Comparison of ENCODE assay signal across 18 cellular contexts in the genomic region with DNA sequence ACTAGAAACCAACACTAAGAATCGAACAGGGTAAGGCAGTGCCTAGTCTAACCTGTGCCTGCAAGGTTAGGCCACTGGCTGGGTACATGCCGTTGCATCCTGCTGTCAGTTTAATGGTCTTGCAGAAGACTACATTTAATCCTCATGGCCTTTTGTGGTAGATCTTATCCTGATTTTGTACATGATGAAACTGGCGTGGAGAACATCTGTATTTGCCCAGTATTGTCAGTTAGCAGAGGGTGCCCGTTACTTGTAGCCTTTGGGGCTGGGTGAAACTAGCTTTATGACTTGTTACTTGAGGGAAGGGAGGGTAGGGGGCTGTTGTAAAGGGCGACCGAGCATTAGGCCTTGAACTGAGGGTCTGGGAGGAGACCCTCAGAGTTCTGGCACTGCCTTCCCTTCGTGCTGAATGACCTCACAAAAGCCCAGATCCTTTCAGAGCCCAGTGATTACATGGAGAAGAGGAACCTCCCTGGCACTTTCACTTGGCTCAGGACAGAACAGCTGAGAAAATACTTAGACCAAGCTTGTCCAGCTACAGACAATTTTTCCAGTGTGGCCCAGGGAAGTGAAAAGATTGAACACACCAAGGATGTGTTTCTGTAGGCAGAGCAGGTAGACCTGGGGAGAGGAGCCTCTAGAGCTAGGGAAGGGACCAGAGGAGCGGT. TPM values are rescaled to one million over a fixed set of nuclear protein-coding genes. Genes with fewer than 3 reads are reported as not detected.
A peak's percentile ranks its signal among the peaks of the same experiment; 100 is the strongest.
DNase-seq lines count a peak whose midpoint lies in the region; ATAC-seq and TF ChIP-seq lines count a peak whose summit lies in the region.
"Had no signal": no experiment of that assay in that cellular context is flagged by ENCODE, and none has a peak within 500 bp of the region (broad histone marks: within the 10 kb centered on the region; RNA-seq: fewer than 3 reads in every experiment).

No MANE protein-coding gene starts in this region.

- TF ChIP-seq CTCF in NB4 (IDR thresholded peaks at IDR 0.05; ENCODE audit: low read depth, low read length), result no peak
- no peak for TF ChIP-seq CTCF in osteocyte (IDR thresholded peaks at IDR 0.05)

- peak; percentile 36 for TF ChIP-seq POLR2A in NB4 (IDR thresholded peaks at IDR 0.05; ENCODE audit: extremely low read depth, insufficient read length)

- H3K4me3 ChIP-seq in NB4 (ENCODE audit: low read depth, low read length), result no peak overlapping the region
- H3K4me3 ChIP-seq: GM12878, uterus had no signal

- DNase-seq in activated T-cell treated with anti-CD3 and anti-CD28 coated beads, Interleukin-2, amount 50 U/mL, for 24 hours, result no peak
- no peak for DNase-seq in activated T-cell treated with anti-CD3 and anti-CD28 coated beads, Interleukin-2, amount 50 U/mL, for 1 hour
- peak; percentile 94 for DNase-seq in NB4 (ENCODE audit: low read depth)
- DNase-seq in osteocyte (ENCODE audit: extremely low spot score, unreplicated experiment), result no peak
- no peak for DNase-seq in GM19238 (ENCODE audit: insufficient read length, low spot score)
- no peak for DNase-seq in posterior cingulate gyrus
- DNase-seq: DMS79 treated with DMSO at 0.1 percent for 48 hours; NCI-H1092 treated with DMSO at 0.1 percent for 48 hours; NCI-H510A treated with DMSO at 0.1 percent for 48 hours; SIG-M5; stimulated activated CD4-positive, alpha-beta T cell treated with anti-CD3 and anti-CD28 coated beads, Interleukin-4, amount 100 ng/mL, for 1 hour; uterus had no signal

- intact Hi-C loops in posterior cingulate gyrus (cut with DNase I), result no loop called here

- H3K4me1 Mint-ChIP-seq in activated T-cell treated with anti-CD3 and anti-CD28 coated beads, Interleukin-2, amount 50 U/mL, for 24 hours (ENCODE audit: low read depth), result peaks cover 9% of the 10 kb centered on the region
- H3K4me1 Mint-ChIP-seq in activated T-helper 17 cell treated with anti-CD3 and anti-CD28 coated beads, Interleukin-2, amount 50 U/mL, for 72 hours, result peaks cover 13% of the 10 kb centered on the region
- H3K4me1 Mint-ChIP-seq in osteocyte (ENCODE audit: unreplicated experiment), result peaks cover 5% of the 10 kb centered on the region

- no peaks in the 10 kb centered on the region for H3K27me3 Mint-ChIP-seq in activated T-cell treated with anti-CD3 and anti-CD28 coated beads, Interleukin-2, amount 50 U/mL, for 24 hours
- no peaks in the 10 kb centered on the region for H3K27me3 Mint-ChIP-seq in activated T-helper 17 cell treated with anti-CD3 and anti-CD28 coated beads, Interleukin-2, amount 50 U/mL, for 72 hours
- no peaks in the 10 kb centered on the region for H3K27me3 Mint-ChIP-seq in osteocyte (ENCODE audit: unreplicated experiment)
- H3K27me3 Mint-ChIP-seq: stimulated activated memory B cell treated with anti-CD40 and anti-IgM and Interleukin-4, amounts not matched to agents 10 μg/mL and 1 μg/mL and 100 μg/mL, for 72 hours had no signal

- no peak for ATAC-seq in activated T-helper 17 cell treated with anti-CD3 and anti-CD28 coated beads, Interleukin-2, amount 50 U/mL, for 72 hours (replicated peaks)
- no peak for ATAC-seq in GM18502 (IDR thresholded peaks at IDR 0.05; ENCODE audit: poor library complexity, unreplicated experiment)
- ATAC-seq: GM12878; stimulated activated memory B cell treated with anti-CD40 and anti-IgM and Interleukin-4, amounts not matched to agents 10 μg/mL and 1 μg/mL and 100 μg/mL, for 72 hours had no signal

- peak overlapping the region; percentile 58 for H3K27ac Mint-ChIP-seq in activated T-cell treated with anti-CD3 and anti-CD28 coated beads, Interleukin-2, amount 50 U/mL, for 24 hours
- peak overlapping the region; percentile 11 for H3K27ac Mint-ChIP-seq in activated T-helper 17 cell treated with anti-CD3 and anti-CD28 coated beads, Interleukin-2, amount 50 U/mL, for 72 hours
- peak overlapping the region; percentile 67 for H3K27ac Mint-ChIP-seq in osteocyte (ENCODE audit: unreplicated experiment)
- H3K27ac Mint-ChIP-seq: stimulated activated memory B cell treated with anti-CD40 and anti-IgM and Interleukin-4, amounts not matched to agents 10 μg/mL and 1 μg/mL and 100 μg/mL, for 72 hours had no signal

- H3K36me3 Mint-ChIP-seq in activated T-cell treated with anti-CD3 and anti-CD28 coated beads, Interleukin-2, amount 50 U/mL, for 24 hours (ENCODE audit: low read depth), result peaks cover 73% of the 10 kb centered on the region
- peaks cover 53% of the 10 kb centered on the region for H3K36me3 Mint-ChIP-seq in activated T-helper 17 cell treated with anti-CD3 and anti-CD28 coated beads, Interleukin-2, amount 50 U/mL, for 72 hours (ENCODE audit: low read depth)
- peaks cover 42% of the 10 kb centered on the region for H3K36me3 Mint-ChIP-seq in osteocyte (ENCODE audit: unreplicated experiment)

- no peaks in the 10 kb centered on the region for H3K9me3 Mint-ChIP-seq in activated T-cell treated with anti-CD3 and anti-CD28 coated beads, Interleukin-2, amount 50 U/mL, for 24 hours
- no peaks in the 10 kb centered on the region for H3K9me3 Mint-ChIP-seq in activated T-helper 17 cell treated with anti-CD3 and anti-CD28 coated beads, Interleukin-2, amount 50 U/mL, for 72 hours
- H3K9me3 Mint-ChIP-seq in osteocyte (ENCODE audit: unreplicated experiment), result no peaks in the 10 kb centered on the region
- H3K9me3 Mint-ChIP-seq: stimulated activated memory B cell treated with anti-CD40 and anti-IgM and Interleukin-4, amounts not matched to agents 10 μg/mL and 1 μg/mL and 100 μg/mL, for 72 hours had no signal

- H3K4me3 Mint-ChIP-seq in activated T-cell treated with anti-CD3 and anti-CD28 coated beads, Interleukin-2, amount 50 U/mL, for 24 hours, result no peak overlapping the region
- H3K4me3 Mint-ChIP-seq in activated T-helper 17 cell treated with anti-CD3 and anti-CD28 coated beads, Interleukin-2, amount 50 U/mL, for 72 hours, result no peak overlapping the region
- no peak overlapping the region for H3K4me3 Mint-ChIP-seq in osteocyte (ENCODE audit: unreplicated experiment)
- H3K4me3 Mint-ChIP-seq: stimulated activated memory B cell treated with anti-CD40 and anti-IgM and Interleukin-4, amounts not matched to agents 10 μg/mL and 1 μg/mL and 100 μg/mL, for 72 hours had no signal

RNA-seq across cellular contexts. Expression of a gene that starts 19.5 kb away (rescaled TPM):
- 100 to 1,000 TPM in 1 of 2 donors, 10 to 100 TPM in 1; 77.3 to 124 TPM for total RNA-seq in activated T-helper 17 cell treated with anti-CD3 and anti-CD28 coated beads, Interleukin-2, amount 50 U/mL, for 72 hours
- 77.6 and 80.4 TPM in 2 replicates for total RNA-seq in osteocyte

RNA-seq across cellular contexts. Expression of a gene that starts 55.6 kb away (rescaled TPM):
- not detected for total RNA-seq in activated T-helper 17 cell treated with anti-CD3 and anti-CD28 coated beads, Interleukin-2, amount 50 U/mL, for 72 hours
- total RNA-seq in osteocyte, result not detected in 2 replicates
- total RNA-seq: glomerular endothelial cell, renal cortical epithelial cell, uterus had no signal

Comparison
In these comparisons a context has a peak if more than half of its experiments do, and no peak if none do; other contexts are left out.
1. H3K27ac Mint-ChIP-seq: peak in every context shown above with its lines; median percentile 67 in osteocyte; 58 in activated T-cell treated with anti-CD3 and anti-CD28 coated beads, Interleukin-2, amount 50 U/mL, for 24 hours; 11 in activated T-helper 17 cell treated with anti-CD3 and anti-CD28 coated beads, Interleukin-2, amount 50 U/mL, for 72 hours.